8 cellular contexts compared by ENCODE assay signal in the genomic region with DNA sequence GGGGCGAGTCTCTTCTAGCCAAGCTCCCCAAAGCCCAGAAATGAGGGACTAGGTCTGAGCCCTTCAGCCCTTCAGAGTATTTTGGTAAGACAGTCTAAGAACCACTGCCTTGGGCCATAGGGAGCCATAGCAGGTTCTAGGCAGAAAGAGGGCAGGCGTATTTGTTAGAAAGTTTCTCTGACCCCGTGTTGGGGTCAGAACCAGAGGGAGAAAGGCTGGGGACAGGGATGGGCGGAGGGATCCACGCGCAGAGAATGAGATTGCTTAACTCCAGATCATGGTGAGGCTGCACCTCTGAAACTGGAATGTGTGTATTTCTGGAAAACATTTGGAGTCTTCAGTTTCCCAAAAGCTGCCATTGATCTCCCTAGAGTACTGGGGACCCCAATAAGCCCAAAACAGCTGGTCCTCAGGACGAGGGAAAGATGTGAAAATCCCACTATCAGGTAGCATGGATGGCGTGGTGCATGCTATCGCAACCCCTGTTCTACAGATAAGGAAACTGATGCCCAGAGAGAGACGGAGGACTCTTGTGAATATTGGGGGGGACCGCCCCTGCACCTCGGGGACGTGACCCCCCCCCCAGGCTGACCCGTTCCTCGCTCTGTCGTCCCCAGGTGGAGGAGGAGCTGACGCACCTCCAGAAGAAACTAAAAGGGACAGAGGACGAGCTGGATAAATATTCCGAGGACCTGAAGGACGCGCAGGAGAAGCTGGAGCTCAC. TPM values are rescaled to one million over a fixed set of nuclear protein-coding genes. Genes with fewer than 3 reads are reported as not detected.
A peak's percentile ranks its signal among the peaks of the same experiment; 100 is the strongest.
DNase-seq lines count a peak whose midpoint lies in the region; ATAC-seq and TF ChIP-seq lines count a peak whose summit lies in the region.

No MANE protein-coding gene starts in this region.

- no peak for DNase-seq in T-helper 17 cell
- no peak for DNase-seq in fibroblast of pulmonary artery (ENCODE audit: low read depth)
- no peak for DNase-seq in gastrocnemius medialis
- no peak for DNase-seq in NCI-H226
- no peak for DNase-seq in stimulated activated CD4-positive, alpha-beta T cell treated with anti-CD3 and anti-CD28 coated beads, Interleukin-2, amount 100 ng/mL, for 24 hours
- no peak for DNase-seq in amygdala (lab: John Stamatoyannopoulos, UW)

- peak overlapping the region; percentile 94 for H3K4me3 Mint-ChIP-seq in T-helper 17 cell

- intact Hi-C loops in gastrocnemius medialis (cut with DNase I; ENCODE audit: low total_unique reads): no loop called here

- no peak for TF ChIP-seq POLR2A in gastrocnemius medialis (IDR thresholded peaks at IDR 0.05)

- H3K4me1 ChIP-seq in gastrocnemius medialis: peaks cover 7 to 22% of the 10 kb centered on the region in 2 donors

- no peaks in the 10 kb centered on the region for H3K36me3 ChIP-seq in gastrocnemius medialis

- H3K4me3 ChIP-seq in fibroblast of pulmonary artery (replicated peaks; ENCODE audit: low read depth, low read length) (peak overlapping the region; percentile 68), gastrocnemius medialis (peak overlapping the region; percentile 37 to 77 (median 62))

- peak overlapping the region; percentile 79 to 92 (median 91) for H3K27ac ChIP-seq in gastrocnemius medialis

- peaks cover 4 to 29% (median 16%) of the 10 kb centered on the region in 3 donors for H3K27me3 ChIP-seq in gastrocnemius medialis

- in situ Hi-C loops in gastrocnemius medialis (cut with MboI; ENCODE audit: low sequenced_read_pairs in 4 of 4): no loop called here

- no peaks in the 10 kb centered on the region for H3K9me3 ChIP-seq in T-helper 17 cell (ENCODE audit: control insufficient read depth, low read length, poor library complexity, severe bottlenecking)
- no peaks in the 10 kb centered on the region for H3K9me3 ChIP-seq in gastrocnemius medialis

- TF ChIP-seq CTCF in fibroblast of pulmonary artery (IDR thresholded peaks at IDR 0.05; ENCODE audit: low read length, missing control alignments) (no peak), gastrocnemius medialis (IDR thresholded peaks at IDR 0.05 in 4 of 5, conservative IDR thresholded peaks at IDR 0.05 in 1 of 5) (no peak)

- H3K27me3 Mint-ChIP-seq in T-helper 17 cell: no peaks in the 10 kb centered on the region

- peaks cover 2% of the 10 kb centered on the region for H3K36me3 Mint-ChIP-seq in T-helper 17 cell (ENCODE audit: low read depth)

- H3K4me1 Mint-ChIP-seq in T-helper 17 cell: peaks cover 59% of the 10 kb centered on the region

- peak; percentile 3 for ATAC-seq in GM18511 (IDR thresholded peaks at IDR 0.05; ENCODE audit: unreplicated experiment)
- no peak for ATAC-seq in T-helper 17 cell
- ATAC-seq in gastrocnemius medialis: no peak
- ATAC-seq in GM18498 (IDR thresholded peaks at IDR 0.05; ENCODE audit: unreplicated experiment): no peak

- peak overlapping the region; percentile 89 for H3K27ac Mint-ChIP-seq in T-helper 17 cell

RNA-seq across cellular contexts. Expression of gene TPM4, which starts 0.7 kb away (rescaled TPM):
- 100 to 1,000 TPM; 261 to 279 TPM for total RNA-seq in T-helper 17 cell
- total RNA-seq in gastrocnemius medialis: 10 to 100 TPM; 21.8 to 62.8 (median 44.1) TPM

RNA-seq across cellular contexts. Expression of gene RAB8A, which starts 36.1 kb away (rescaled TPM):
- total RNA-seq in T-helper 17 cell (100 to 1,000 TPM in 1 of 2 donors, 10 to 100 TPM in 1; 97.5 to 105 TPM), gastrocnemius medialis (10 to 100 TPM in 1 of 4 donors, 1 to 10 TPM in 3; 8.3 to 12.1 (median 9.2) TPM)

Comparison
In these comparisons a context has a peak if more than half of its experiments do, and no peak if none do; other contexts are left out.
1. RNA of gene TPM4, which starts 0.7 kb away (total RNA-seq): 261 to 279 TPM in T-helper 17 cell; 21.8 to 62.8 TPM in gastrocnemius medialis; every median in the first group is over 4 times any median in the second.
2. RNA of gene RAB8A, which starts 36.1 kb away (total RNA-seq): 97.5 to 105 TPM in T-helper 17 cell; 8.3 to 12.1 TPM in gastrocnemius medialis; every median in the first group is over 4 times any median in the second.